Comparison of ENCODE assay signal across 1 cellular context in the genomic region with DNA sequence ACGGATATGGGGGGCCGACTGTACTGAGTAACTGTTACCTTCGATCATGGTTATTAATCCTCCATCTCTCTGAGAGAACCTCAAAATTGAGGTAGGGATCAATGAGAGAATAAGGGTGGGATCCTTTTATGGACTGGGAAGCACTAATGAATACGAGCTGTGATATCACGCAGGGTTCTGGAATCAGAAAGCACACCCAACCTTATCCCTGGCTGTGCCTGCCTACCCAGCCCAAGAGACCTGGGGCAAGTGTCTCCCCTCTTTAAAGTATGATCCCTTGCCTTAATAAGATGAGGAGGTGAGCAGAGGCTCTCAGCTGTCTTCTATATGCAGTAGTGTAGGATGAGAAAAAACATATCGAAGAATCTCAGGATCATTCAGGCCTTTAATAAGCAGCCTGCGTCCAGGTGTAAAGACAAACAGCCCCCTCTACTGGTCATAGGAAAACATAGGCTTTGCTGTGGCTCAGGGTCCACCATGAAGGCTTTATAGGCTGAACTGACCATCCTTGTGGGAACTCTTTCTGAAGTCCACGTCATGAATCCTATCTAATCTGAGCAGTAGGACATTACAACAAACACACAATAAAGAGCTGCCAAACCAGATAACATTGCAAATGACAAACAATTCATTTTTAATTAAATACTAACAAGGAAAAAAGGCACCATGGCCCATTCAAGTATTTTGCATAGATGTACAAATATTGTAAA.
A peak's percentile ranks its signal among the peaks of the same experiment; 100 is the strongest.
TF ChIP-seq lines count a peak whose summit lies in the region.

No MANE protein-coding gene starts in this region.

TF ChIP-seq in IMR-90, 13 proteins besides CTCF, POLR2A, EP300 and RAD21:
- TF ChIP-seq CHD1 (IDR thresholded peaks at IDR 0.05; ENCODE audit: low read depth, low read length) (no peak), BHLHE40 (IDR thresholded peaks at IDR 0.05; ENCODE audit: low read depth, low read length) (no peak), RCOR1 (IDR thresholded peaks at IDR 0.05; ENCODE audit: insufficient replicate concordance, low read length) (no peak), CEBPB (IDR thresholded peaks at IDR 0.05; ENCODE audit: low read depth, low read length) (no peak), MAFK (IDR thresholded peaks at IDR 0.05; ENCODE audit: low read depth, low read length) (no peak), SMC3 (IDR thresholded peaks at IDR 0.05; ENCODE audit: low read depth, low read length) (peak; percentile 89)
- TF ChIP-seq, protein P1, sequence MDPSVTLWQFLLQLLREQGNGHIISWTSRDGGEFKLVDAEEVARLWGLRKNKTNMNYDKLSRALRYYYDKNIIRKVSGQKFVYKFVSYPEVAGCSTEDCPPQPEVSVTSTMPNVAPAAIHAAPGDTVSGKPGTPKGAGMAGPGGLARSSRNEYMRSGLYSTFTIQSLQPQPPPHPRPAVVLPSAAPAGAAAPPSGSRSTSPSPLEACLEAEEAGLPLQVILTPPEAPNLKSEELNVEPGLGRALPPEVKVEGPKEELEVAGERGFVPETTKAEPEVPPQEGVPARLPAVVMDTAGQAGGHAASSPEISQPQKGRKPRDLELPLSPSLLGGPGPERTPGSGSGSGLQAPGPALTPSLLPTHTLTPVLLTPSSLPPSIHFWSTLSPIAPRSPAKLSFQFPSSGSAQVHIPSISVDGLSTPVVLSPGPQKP (IDR thresholded peaks at IDR 0.05; ENCODE audit: borderline replicate concordance, low read depth, low read length) = no peak
